8 cellular contexts compared by ENCODE assay signal in the genomic region with DNA sequence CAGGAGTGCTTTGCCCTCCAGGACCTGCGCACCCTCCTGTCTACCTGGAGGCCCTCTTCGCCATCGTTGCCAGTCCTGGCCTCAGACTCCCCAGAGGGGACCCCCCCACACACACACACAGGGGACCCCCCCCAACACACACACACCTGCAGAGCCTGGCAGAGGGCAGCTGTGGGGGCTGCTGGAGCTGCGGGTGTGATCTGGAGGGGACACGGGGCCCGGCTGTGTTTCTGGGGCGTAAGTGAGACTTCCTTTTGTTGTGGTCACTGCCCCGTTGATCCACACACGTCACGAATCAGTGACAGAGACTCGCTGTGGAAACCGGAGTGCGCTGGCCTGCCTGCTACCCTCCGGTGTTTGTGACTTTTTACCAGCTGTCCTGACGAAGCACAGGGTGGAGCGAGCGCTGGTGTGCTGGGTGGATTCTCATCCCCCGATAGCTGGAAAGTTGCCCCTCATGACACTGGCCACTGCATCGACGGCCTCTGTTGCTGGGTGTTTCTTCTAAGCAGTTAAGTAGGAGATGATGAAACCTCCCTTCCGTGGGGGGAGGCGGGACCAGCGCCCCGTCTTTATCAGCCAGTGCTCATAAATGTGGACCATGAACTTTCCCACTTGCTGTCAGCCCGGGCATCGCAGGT. TPM values are rescaled to one million over a fixed set of nuclear protein-coding genes. Genes with fewer than 3 reads are reported as not detected.
DNase-seq lines count a peak whose midpoint lies in the region; ATAC-seq and TF ChIP-seq lines count a peak whose summit lies in the region.

No MANE protein-coding gene starts in this region.

- H3K27ac ChIP-seq in OCI-LY1 (ENCODE audit: low read depth, low read length, poor library complexity, severe bottlenecking) (peak overlapping the region; percentile 52), epithelial cell of prostate (peak overlapping the region; percentile 49), neural progenitor cell (no peak overlapping the region)

- peak overlapping the region; percentile 38; the same call in 1 of the 2 replicates for H3K9ac ChIP-seq in OCI-LY1 (ENCODE audit: low read length)
- H3K9ac ChIP-seq in neural progenitor cell: no peak overlapping the region

- H3K9me3 Mint-ChIP-seq in neural progenitor cell: no peaks in the 10 kb centered on the region

- no peaks in the 10 kb centered on the region for H3K9me2 ChIP-seq in OCI-LY1 (ENCODE audit: low read depth, low read length)

- H3K4me1 Mint-ChIP-seq in neural progenitor cell: peaks cover 33% of the 10 kb centered on the region

- H3K4me3 Mint-ChIP-seq in neural progenitor cell: peak overlapping the region; percentile 87

- H3K4me1 ChIP-seq in OCI-LY1 (ENCODE audit: insufficient read depth, low read length, severe bottlenecking): peaks cover 69% of the 10 kb centered on the region
- peaks cover 7% of the 10 kb centered on the region for H3K4me1 ChIP-seq in neural progenitor cell

- H3F3A ChIP-seq in OCI-LY1 (ENCODE audit: insufficient read depth, low read length) (no peaks in the 10 kb centered on the region), neural progenitor cell (ENCODE audit: low read depth) (peaks cover 3% of the 10 kb centered on the region)

- H3K27me3 ChIP-seq in OCI-LY1 (ENCODE audit: insufficient read depth, low read length) (peaks cover 6% of the 10 kb centered on the region; the same call in 1 of the 2 replicates), neural progenitor cell (peaks cover 66% of the 10 kb centered on the region)

- H3K36me3 Mint-ChIP-seq in neural progenitor cell: peaks cover 16% of the 10 kb centered on the region

- no peaks in the 10 kb centered on the region for H3K79me2 ChIP-seq in OCI-LY1 (ENCODE audit: insufficient read depth, low read length)
- H3K79me2 ChIP-seq in neural progenitor cell (ENCODE audit: low read depth): no peaks in the 10 kb centered on the region

- H3K9me3 ChIP-seq in OCI-LY1 (ENCODE audit: low read length) (no peaks in the 10 kb centered on the region), neural progenitor cell (ENCODE audit: low read depth) (no peaks in the 10 kb centered on the region)

- H4K20me1 ChIP-seq in OCI-LY1 (ENCODE audit: insufficient read depth, low read length): no peaks in the 10 kb centered on the region
- H4K20me1 ChIP-seq in neural progenitor cell (ENCODE audit: low read depth): peaks cover 23% of the 10 kb centered on the region

- peak overlapping the region; percentile 63 for H3K27ac Mint-ChIP-seq in neural progenitor cell

- H2AFZ ChIP-seq in OCI-LY1 (ENCODE audit: low read length): no peak overlapping the region
- H2AFZ ChIP-seq in neural progenitor cell (replicated peaks): no peak overlapping the region

- peak overlapping the region; percentile 77 for H3K4me3 ChIP-seq in AG09309 (ENCODE audit: control insufficient read depth, low read depth, low read length)
- H3K4me3 ChIP-seq in OCI-LY1 (ENCODE audit: low read depth, low read length, poor library complexity, severe bottlenecking): peak overlapping the region; percentile 59
- H3K4me3 ChIP-seq in neural progenitor cell: peak overlapping the region; percentile 67

- DNase-seq in AG09309 (ENCODE audit: low read depth) (peak; percentile 55), epithelial cell of prostate (ENCODE audit: low read depth, low spot score) (no peak), neural progenitor cell (ENCODE audit: low spot score) (no peak), globus pallidus (ENCODE audit: low spot score) (no peak), NOMO-1 (lab: John Stamatoyannopoulos, UW; ENCODE audit: unreplicated experiment in 2 of 2) (no peak)

- no peaks in the 10 kb centered on the region for H3K36me3 ChIP-seq in OCI-LY1 (ENCODE audit: insufficient read depth, low read length)
- no peaks in the 10 kb centered on the region for H3K36me3 ChIP-seq in neural progenitor cell

- ATAC-seq in GM19463 (IDR thresholded peaks at IDR 0.05; ENCODE audit: unreplicated experiment) (no peak), GM18868 (IDR thresholded peaks at IDR 0.05; ENCODE audit: unreplicated experiment) (no peak)

- TF ChIP-seq CTCF in AG09309 (IDR thresholded peaks at IDR 0.05; ENCODE audit: control insufficient read depth, insufficient read depth, low read depth, low read length, missing control alignments) (no peak), OCI-LY1 (IDR thresholded peaks at IDR 0.05; ENCODE audit: low read length) (no peak), neural progenitor cell (IDR thresholded peaks at IDR 0.05) (no peak)

- H3K27me3 Mint-ChIP-seq in neural progenitor cell (ENCODE audit: insufficient read depth, low read depth): peaks cover 26% of the 10 kb centered on the region

- H3K4me2 ChIP-seq in OCI-LY1 (ENCODE audit: low read length) (peak overlapping the region; percentile 66), neural progenitor cell (peak overlapping the region; percentile 85)

RNA-seq across cellular contexts. Expression of a gene that starts 2.3 kb away (rescaled TPM):
- total RNA-seq in neural progenitor cell (ENCODE audit: low replicate concordance): 3.6 and 12.9 TPM in 2 replicates
